Comparison of ENCODE assay signal across 1 cellular context in the genomic region with DNA sequence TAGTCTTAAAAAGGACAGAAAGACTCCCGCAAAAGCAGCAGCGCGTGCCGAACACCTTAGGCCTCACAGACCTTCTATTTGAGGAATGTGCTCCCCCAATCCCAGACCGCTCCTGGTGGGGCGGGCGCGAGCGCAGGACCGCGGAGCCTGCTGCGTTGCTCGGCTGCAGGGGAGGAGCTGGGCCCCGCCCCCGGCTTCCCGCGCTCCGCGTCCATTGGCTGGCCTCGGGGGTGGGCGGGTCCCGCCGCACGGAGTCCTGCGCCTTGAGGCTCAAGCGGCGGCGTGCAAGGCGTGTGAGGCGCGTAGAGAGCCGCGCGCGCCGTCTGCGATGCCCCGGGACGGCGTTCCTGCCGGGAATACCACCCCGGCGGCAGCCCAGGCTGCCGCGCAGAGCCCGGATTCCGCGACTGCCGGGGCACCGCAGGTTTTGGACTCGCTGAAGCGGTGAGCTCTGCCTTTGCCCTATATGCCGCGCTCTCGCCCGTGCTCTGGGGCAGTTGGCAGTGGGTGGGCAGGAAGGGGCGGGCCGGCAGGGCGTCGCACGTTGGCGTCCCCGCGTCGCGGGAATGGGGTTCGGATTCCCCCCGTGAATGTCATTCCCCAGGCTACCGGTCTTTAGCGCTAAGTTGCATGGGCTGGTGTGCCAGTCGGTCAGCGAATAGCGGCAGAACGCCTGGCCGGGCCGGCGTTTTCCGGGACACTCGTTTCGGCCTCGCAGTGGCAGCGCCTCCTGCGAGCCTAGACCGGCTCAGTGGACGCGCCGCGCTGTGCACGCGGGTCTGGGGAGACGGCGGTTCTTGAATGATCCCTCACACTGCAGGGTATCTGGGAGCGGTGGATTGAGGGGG.
A peak's percentile ranks its signal among the peaks of the same experiment; 100 is the strongest.
TF ChIP-seq lines count a peak whose summit lies in the region.

No MANE protein-coding gene starts in this region.

TF ChIP-seq in GM12878, 131 proteins besides CTCF, POLR2A, EP300 and RAD21 (continued from another document and continues in another):
- TF ChIP-seq SREBF2 (IDR thresholded peaks at IDR 0.05; ENCODE audit: low read length), result no peak
- TF ChIP-seq, protein P1, sequence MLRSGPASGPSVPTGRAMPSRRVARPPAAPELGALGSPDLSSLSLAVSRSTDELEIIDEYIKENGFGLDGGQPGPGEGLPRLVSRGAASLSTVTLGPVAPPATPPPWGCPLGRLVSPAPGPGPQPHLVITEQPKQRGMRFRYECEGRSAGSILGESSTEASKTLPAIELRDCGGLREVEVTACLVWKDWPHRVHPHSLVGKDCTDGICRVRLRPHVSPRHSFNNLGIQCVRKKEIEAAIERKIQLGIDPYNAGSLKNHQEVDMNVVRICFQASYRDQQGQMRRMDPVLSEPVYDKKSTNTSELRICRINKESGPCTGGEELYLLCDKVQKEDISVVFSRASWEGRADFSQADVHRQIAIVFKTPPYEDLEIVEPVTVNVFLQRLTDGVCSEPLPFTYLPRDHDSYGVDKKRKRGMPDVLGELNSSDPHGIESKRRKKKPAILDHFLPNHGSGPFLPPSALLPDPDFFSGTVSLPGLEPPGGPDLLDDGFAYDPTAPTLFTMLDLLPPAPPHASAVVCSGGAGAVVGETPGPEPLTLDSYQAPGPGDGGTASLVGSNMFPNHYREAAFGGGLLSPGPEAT (IDR thresholded peaks at IDR 0.05; ENCODE audit: low read depth), result no peak
- TF ChIP-seq NR2F1 (conservative IDR thresholded peaks at IDR 0.05), result no peak
- no peak for TF ChIP-seq ZNF384 (IDR thresholded peaks at IDR 0.05; ENCODE audit: borderline replicate concordance, low read depth, low read length)
- TF ChIP-seq, protein P2, sequence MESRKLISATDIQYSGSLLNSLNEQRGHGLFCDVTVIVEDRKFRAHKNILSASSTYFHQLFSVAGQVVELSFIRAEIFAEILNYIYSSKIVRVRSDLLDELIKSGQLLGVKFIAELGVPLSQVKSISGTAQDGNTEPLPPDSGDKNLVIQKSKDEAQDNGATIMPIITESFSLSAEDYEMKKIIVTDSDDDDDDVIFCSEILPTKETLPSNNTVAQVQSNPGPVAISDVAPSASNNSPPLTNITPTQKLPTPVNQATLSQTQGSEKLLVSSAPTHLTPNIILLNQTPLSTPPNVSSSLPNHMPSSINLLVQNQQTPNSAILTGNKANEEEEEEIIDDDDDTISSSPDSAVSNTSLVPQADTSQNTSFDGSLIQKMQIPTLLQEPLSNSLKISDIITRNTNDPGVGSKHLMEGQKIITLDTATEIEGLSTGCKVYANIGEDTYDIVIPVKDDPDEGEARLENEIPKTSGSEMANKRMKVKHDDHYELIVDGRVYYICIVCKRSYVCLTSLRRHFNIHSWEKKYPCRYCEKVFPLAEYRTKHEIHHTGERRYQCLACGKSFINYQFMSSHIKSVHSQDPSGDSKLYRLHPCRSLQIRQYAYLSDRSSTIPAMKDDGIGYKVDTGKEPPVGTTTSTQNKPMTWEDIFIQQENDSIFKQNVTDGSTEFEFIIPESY (IDR thresholded peaks at IDR 0.05), result no peak
- TF ChIP-seq TAF1 (IDR thresholded peaks at IDR 0.05; ENCODE audit: borderline replicate concordance, low read depth, low read length), result no peak
- TF ChIP-seq, protein P3, sequence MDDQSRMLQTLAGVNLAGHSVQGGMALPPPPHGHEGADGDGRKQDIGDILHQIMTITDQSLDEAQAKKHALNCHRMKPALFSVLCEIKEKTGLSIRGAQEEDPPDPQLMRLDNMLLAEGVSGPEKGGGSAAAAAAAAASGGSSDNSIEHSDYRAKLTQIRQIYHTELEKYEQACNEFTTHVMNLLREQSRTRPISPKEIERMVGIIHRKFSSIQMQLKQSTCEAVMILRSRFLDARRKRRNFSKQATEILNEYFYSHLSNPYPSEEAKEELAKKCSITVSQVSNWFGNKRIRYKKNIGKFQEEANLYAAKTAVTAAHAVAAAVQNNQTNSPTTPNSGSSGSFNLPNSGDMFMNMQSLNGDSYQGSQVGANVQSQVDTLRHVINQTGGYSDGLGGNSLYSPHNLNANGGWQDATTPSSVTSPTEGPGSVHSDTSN (IDR thresholded peaks at IDR 0.05; ENCODE audit: insufficient replicate concordance, low read depth, low read length), result no peak
- TF ChIP-seq ZBTB40 (IDR thresholded peaks at IDR 0.05; ENCODE audit: borderline replicate concordance), result no peak
- TF ChIP-seq, protein P4, sequence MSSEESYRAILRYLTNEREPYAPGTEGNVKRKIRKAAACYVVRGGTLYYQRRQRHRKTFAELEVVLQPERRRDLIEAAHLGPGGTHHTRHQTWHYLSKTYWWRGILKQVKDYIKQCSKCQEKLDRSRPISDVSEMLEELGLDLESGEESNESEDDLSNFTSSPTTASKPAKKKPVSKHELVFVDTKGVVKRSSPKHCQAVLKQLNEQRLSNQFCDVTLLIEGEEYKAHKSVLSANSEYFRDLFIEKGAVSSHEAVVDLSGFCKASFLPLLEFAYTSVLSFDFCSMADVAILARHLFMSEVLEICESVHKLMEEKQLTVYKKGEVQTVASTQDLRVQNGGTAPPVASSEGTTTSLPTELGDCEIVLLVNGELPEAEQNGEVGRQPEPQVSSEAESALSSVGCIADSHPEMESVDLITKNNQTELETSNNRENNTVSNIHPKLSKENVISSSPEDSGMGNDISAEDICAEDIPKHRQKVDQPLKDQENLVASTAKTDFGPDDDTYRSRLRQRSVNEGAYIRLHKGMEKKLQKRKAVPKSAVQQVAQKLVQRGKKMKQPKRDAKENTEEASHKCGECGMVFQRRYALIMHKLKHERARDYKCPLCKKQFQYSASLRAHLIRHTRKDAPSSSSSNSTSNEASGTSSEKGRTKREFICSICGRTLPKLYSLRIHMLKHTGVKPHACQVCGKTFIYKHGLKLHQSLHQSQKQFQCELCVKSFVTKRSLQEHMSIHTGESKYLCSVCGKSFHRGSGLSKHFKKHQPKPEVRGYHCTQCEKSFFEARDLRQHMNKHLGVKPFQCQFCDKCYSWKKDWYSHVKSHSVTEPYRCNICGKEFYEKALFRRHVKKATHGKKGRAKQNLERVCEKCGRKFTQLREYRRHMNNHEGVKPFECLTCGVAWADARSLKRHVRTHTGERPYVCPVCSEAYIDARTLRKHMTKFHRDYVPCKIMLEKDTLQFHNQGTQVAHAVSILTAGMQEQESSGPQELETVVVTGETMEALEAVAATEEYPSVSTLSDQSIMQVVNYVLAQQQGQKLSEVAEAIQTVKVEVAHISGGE (CRISPR knock-in tag; IDR thresholded peaks at IDR 0.05), result no peak
- TF ChIP-seq, protein P5, sequence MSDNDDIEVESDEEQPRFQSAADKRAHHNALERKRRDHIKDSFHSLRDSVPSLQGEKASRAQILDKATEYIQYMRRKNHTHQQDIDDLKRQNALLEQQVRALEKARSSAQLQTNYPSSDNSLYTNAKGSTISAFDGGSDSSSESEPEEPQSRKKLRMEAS (IDR thresholded peaks at IDR 0.05; ENCODE audit: low read depth, low read length), result no peak; the same call in 1 of the 2 replicates
- TF ChIP-seq ZNF274 (IDR thresholded peaks at IDR 0.05; ENCODE audit: insufficient read depth, insufficient read length), result no peak
- TF ChIP-seq ZSCAN29 (IDR thresholded peaks at IDR 0.05), result no peak; the same call in 1 of the 2 replicates
- TF ChIP-seq ZNF592 (IDR thresholded peaks at IDR 0.05), result no peak
- TF ChIP-seq ATF2 (IDR thresholded peaks at IDR 0.05; ENCODE audit: low read length), result no peak
- TF ChIP-seq NFXL1 (IDR thresholded peaks at IDR 0.05; ENCODE audit: borderline replicate concordance), result no peak
- TF ChIP-seq ATF3 (IDR thresholded peaks at IDR 0.05; ENCODE audit: borderline replicate concordance, extremely low read depth, low read depth, low read length), result no peak
- TF ChIP-seq ZNF207 (IDR thresholded peaks at IDR 0.05; ENCODE audit: borderline replicate concordance), result no peak
- TF ChIP-seq RFX5 (IDR thresholded peaks at IDR 0.05; ENCODE audit: low read depth, low read length), result no peak
- TF ChIP-seq ATF7 (IDR thresholded peaks at IDR 0.05; ENCODE audit: low read depth), result no peak
- TF ChIP-seq NFIC (IDR thresholded peaks at IDR 0.05; ENCODE audit: low read depth, low read length), result no peak
- TF ChIP-seq POU2F2 (IDR thresholded peaks at IDR 0.05; ENCODE audit: borderline replicate concordance, low read depth, low read length), result no peak
- no peak for TF ChIP-seq BCLAF1 (IDR thresholded peaks at IDR 0.05)
- TF ChIP-seq SIN3A (IDR thresholded peaks at IDR 0.05; ENCODE audit: low read depth, low read length), result peak; percentile 39; the same call in 1 of the 2 replicates
